ENCODE assay signal across 38 cellular contexts in genomic region chr2:134385195-134385594, GRCh38.
"Had no signal": no experiment of that assay in that cellular context is flagged by ENCODE, and none has a peak within 500 bp of the region (broad histone marks: within the 10 kb centered on the region; RNA-seq: fewer than 3 reads in every experiment).

No MANE protein-coding gene starts in this region.

- ATAC-seq: activated CD8-positive, alpha-beta T cell treated with anti-CD3 and anti-CD28 coated beads for 36 hours; activated naive CD4-positive, alpha-beta T cell treated with anti-CD3 and anti-CD28 coated beads, Interleukin-2, amount 50 U/mL, for 72 hours; activated T-cell treated with anti-CD3 and anti-CD28 coated beads, Interleukin-2, amount 50 U/mL, for 4 hours; activated T-cell treated with anti-CD3 and anti-CD28 coated beads, Interleukin-2, amount 50 U/mL, for 72 hours; activated T-helper 17 cell treated with anti-CD3 and anti-CD28 coated beads, Interleukin-2, amount 50 U/mL, for 72 hours; T-cell had no signal

- H3K4me3 Mint-ChIP-seq: activated B cell treated with CpG ODN at 0.5 μM for 24 hours; activated CD4-positive, alpha-beta memory T cell treated with anti-CD3 and anti-CD28 coated beads for 36 hours; activated CD4-positive, alpha-beta T cell treated with anti-CD3 and anti-CD28 coated beads, Interleukin-2, amount 10 ng/mL, durations not matched to agents 24 days and 14 days; activated CD8-positive, alpha-beta T cell treated with anti-CD3 and anti-CD28 coated beads for 36 hours; activated naive CD4-positive, alpha-beta T cell treated with anti-CD3 and anti-CD28 coated beads for 36 hours; activated naive CD8-positive, alpha-beta T cell treated with anti-CD3 and anti-CD28 coated beads for 36 hours; activated T-cell treated with anti-CD3 and anti-CD28 coated beads, Interleukin-2, amount 50 U/mL, for 4 hours; activated T-cell treated with anti-CD3 and anti-CD28 coated beads, Interleukin-2, amount 50 U/mL, for 72 hours; activated T-helper 1 cell treated with anti-CD3 and anti-CD28 coated beads, Interleukin-12 subunit alpha, Interleukin-12 subunit beta, Interleukin-2, Interleukin-4 antibody, amounts not matched to agents 30 ng/mL and 10 ng/mL and 1 ng/mL, durations not matched to agents 14 hours and 24 hours and 36 hours; activated T-helper 17 cell treated with anti-CD3 and anti-CD28 coated beads, Interleukin-2, amount 50 U/mL, for 72 hours; brain; central memory CD8-positive, alpha-beta T cell; T-cell; T-helper 2 cell treated with Interferon-gamma antibody and Interleukin-4, amounts not matched to agents 5 μg/mL and 100 μg/mL, for 36 hours had no signal

- H3K4me1 Mint-ChIP-seq: activated CD4-positive, alpha-beta T cell treated with anti-CD3 and anti-CD28 coated beads, Interleukin-2, amount 10 ng/mL, durations not matched to agents 24 days and 14 days; activated naive CD8-positive, alpha-beta T cell treated with anti-CD3 and anti-CD28 coated beads for 36 hours; brain; central memory CD8-positive, alpha-beta T cell had no signal

- H3K4me1 ChIP-seq: adrenal gland, ascending aorta had no signal

- H3K27ac ChIP-seq: adrenal gland, ascending aorta, cardiac muscle cell, VCaP had no signal

- DNase-seq: activated B cell treated with CpG ODN at 0.5 μM for 24 hours; activated CD4-positive, alpha-beta memory T cell treated with anti-CD3 and anti-CD28 coated beads for 36 hours; activated CD4-positive, alpha-beta T cell treated with anti-CD3 and anti-CD28 coated beads for 4 hours; activated CD4-positive, alpha-beta T cell treated with anti-CD3 and anti-CD28 coated beads, Interleukin-2, amount 10 ng/mL, durations not matched to agents 24 days and 14 days; activated CD4-positive, alpha-beta T cell treated with anti-CD3 and anti-CD28 coated beads, Interleukin-2, amount 50 U/mL, for 1 hour; activated CD4-positive, alpha-beta T cell treated with anti-CD3 and anti-CD28 coated beads, Interleukin-2, amount 50 U/mL, for 4 hours; activated CD4-positive, CD25-positive, alpha-beta regulatory T cell treated with anti-CD3 and anti-CD28 coated beads, Interleukin-2, amount 50 U/mL, for 72 hours; activated CD8-positive, alpha-beta memory T cell treated with anti-CD3 and anti-CD28 coated beads, Interleukin-2, amount 50 U/mL, for 4 hours; activated CD8-positive, alpha-beta T cell treated with anti-CD3 and anti-CD28 coated beads for 36 hours; activated effector memory CD4-positive, alpha-beta T cell treated with anti-CD3 and anti-CD28 coated beads, Interleukin-2, amount 50 U/mL, for 16 hours; activated gamma-delta T cell treated with Interleukin-2 at 50 U/mL for 16 hours; activated naive CD4-positive, alpha-beta T cell; activated naive CD4-positive, alpha-beta T cell treated with anti-CD3 and anti-CD28 coated beads for 36 hours; activated naive CD4-positive, alpha-beta T cell treated with anti-CD3 and anti-CD28 coated beads, Interleukin-2, amount 50 U/mL, for 16 hours; activated naive CD8-positive, alpha-beta T cell treated with anti-CD3 and anti-CD28 coated beads for 36 hours; activated T-cell treated with anti-CD3 and anti-CD28 coated beads for 4 hours; activated T-cell treated with anti-CD3 and anti-CD28 coated beads, Interleukin-2, amount 50 U/mL, for 1 hour; activated T-cell treated with anti-CD3 and anti-CD28 coated beads, Interleukin-2, amount 50 U/mL, for 4 hours; activated T-cell treated with anti-CD3 and anti-CD28 coated beads, Interleukin-2, amount 50 U/mL, for 72 hours; adrenal gland; amniotic stem cell; anterior cingulate cortex; caudate nucleus; cerebellar nuclear complex; T-cell; T-helper 2 cell; T-helper 9 cell had no signal

- H3K27me3 ChIP-seq: adrenal gland, ascending aorta, cardiac muscle cell had no signal

- H3K4me3 ChIP-seq: adrenal gland, ascending aorta, cardiac muscle cell had no signal

- H3K27ac Mint-ChIP-seq: activated B cell treated with CpG ODN at 0.5 μM for 24 hours; activated CD4-positive, alpha-beta memory T cell treated with anti-CD3 and anti-CD28 coated beads for 36 hours; activated CD4-positive, alpha-beta T cell treated with anti-CD3 and anti-CD28 coated beads, Interleukin-2, amount 10 ng/mL, durations not matched to agents 24 days and 14 days; activated CD8-positive, alpha-beta T cell treated with anti-CD3 and anti-CD28 coated beads for 36 hours; activated naive CD4-positive, alpha-beta T cell treated with anti-CD3 and anti-CD28 coated beads for 36 hours; activated naive CD4-positive, alpha-beta T cell treated with anti-CD3 and anti-CD28 coated beads, Interleukin-2, amount 50 U/mL, for 72 hours; activated naive CD8-positive, alpha-beta T cell treated with anti-CD3 and anti-CD28 coated beads for 36 hours; activated T-cell treated with anti-CD3 and anti-CD28 coated beads, Interleukin-2, amount 50 U/mL, for 72 hours; activated T-helper 1 cell treated with anti-CD3 and anti-CD28 coated beads, Interleukin-12 subunit alpha, Interleukin-12 subunit beta, Interleukin-2, Interleukin-4 antibody, amounts not matched to agents 30 ng/mL and 10 ng/mL and 1 ng/mL, durations not matched to agents 14 hours and 24 hours and 36 hours; activated T-helper 17 cell treated with anti-CD3 and anti-CD28 coated beads, Interleukin-2, amount 50 U/mL, for 72 hours; brain; T-helper 2 cell treated with Interferon-gamma antibody and Interleukin-4, amounts not matched to agents 5 μg/mL and 100 μg/mL, for 36 hours had no signal

- H3K9me3 ChIP-seq: adrenal gland, ascending aorta had no signal

- FAIRE-seq: bronchial epithelial cell, TTC549 had no signal

- H3K36me3 ChIP-seq: adrenal gland, ascending aorta, cardiac muscle cell had no signal

- H3K27me3 Mint-ChIP-seq: activated B cell treated with CpG ODN at 0.5 μM for 24 hours; activated CD4-positive, alpha-beta memory T cell treated with anti-CD3 and anti-CD28 coated beads for 36 hours; activated CD4-positive, alpha-beta T cell treated with anti-CD3 and anti-CD28 coated beads, Interleukin-2, amount 10 ng/mL, durations not matched to agents 24 days and 14 days; activated CD8-positive, alpha-beta T cell treated with anti-CD3 and anti-CD28 coated beads for 36 hours; activated naive CD8-positive, alpha-beta T cell treated with anti-CD3 and anti-CD28 coated beads for 36 hours; activated T-helper 17 cell treated with anti-CD3 and anti-CD28 coated beads, Interleukin-2, amount 50 U/mL, for 72 hours; central memory CD8-positive, alpha-beta T cell; T-cell had no signal

- H3K9me3 Mint-ChIP-seq: activated B cell treated with CpG ODN at 0.5 μM for 24 hours; activated CD4-positive, alpha-beta memory T cell treated with anti-CD3 and anti-CD28 coated beads for 36 hours; activated CD4-positive, alpha-beta T cell treated with anti-CD3 and anti-CD28 coated beads, Interleukin-2, amount 10 ng/mL, durations not matched to agents 24 days and 14 days; activated CD8-positive, alpha-beta T cell treated with anti-CD3 and anti-CD28 coated beads for 36 hours; activated naive CD4-positive, alpha-beta T cell treated with anti-CD3 and anti-CD28 coated beads for 36 hours; activated naive CD4-positive, alpha-beta T cell treated with anti-CD3 and anti-CD28 coated beads, Interleukin-2, amount 50 U/mL, for 72 hours; activated naive CD8-positive, alpha-beta T cell treated with anti-CD3 and anti-CD28 coated beads for 36 hours; activated T-cell treated with anti-CD3 and anti-CD28 coated beads, Interleukin-2, amount 50 U/mL, for 4 hours; activated T-cell treated with anti-CD3 and anti-CD28 coated beads, Interleukin-2, amount 50 U/mL, for 72 hours; activated T-helper 1 cell treated with anti-CD3 and anti-CD28 coated beads, Interleukin-12 subunit alpha, Interleukin-12 subunit beta, Interleukin-2, Interleukin-4 antibody, amounts not matched to agents 30 ng/mL and 10 ng/mL and 1 ng/mL, durations not matched to agents 14 hours and 24 hours and 36 hours; activated T-helper 17 cell treated with anti-CD3 and anti-CD28 coated beads, Interleukin-2, amount 50 U/mL, for 72 hours; brain; central memory CD8-positive, alpha-beta T cell; T-cell; T-helper 2 cell treated with Interferon-gamma antibody and Interleukin-4, amounts not matched to agents 5 μg/mL and 100 μg/mL, for 36 hours had no signal
